In genomic region chr7:2736411-2736914, GRCh38 we compare ENCODE assay signal across 21 cellular contexts. TPM values are rescaled to one million over a fixed set of nuclear protein-coding genes. Genes with fewer than 3 reads are reported as not detected.
DNase-seq lines count a peak whose midpoint lies in the region; ATAC-seq and TF ChIP-seq lines count a peak whose summit lies in the region.
"Had no signal": no experiment of that assay in that cellular context is flagged by ENCODE, and none has a peak within 500 bp of the region (broad histone marks: within the 10 kb centered on the region; RNA-seq: fewer than 3 reads in every experiment).

No MANE protein-coding gene starts in this region.

- CTCF ChIA-PET in Panc1 (lab: Charles Lee): no interaction called here

- H3K27ac Mint-ChIP-seq in activated T-cell treated with anti-CD3 and anti-CD28 coated beads, Interleukin-2, amount 50 U/mL, for 24 hours: no peak overlapping the region
- peak overlapping the region; percentile 65 for H3K27ac Mint-ChIP-seq in stimulated activated memory B cell treated with anti-CD40 and anti-IgM and Interleukin-4, amounts not matched to agents 10 μg/mL and 1 μg/mL and 100 μg/mL, for 72 hours
- H3K27ac Mint-ChIP-seq: activated naive CD8-positive, alpha-beta T cell treated with anti-CD3 and anti-CD28 coated beads for 36 hours had no signal

- H3K36me3 ChIP-seq in Panc1 (ENCODE audit: control insufficient read depth, insufficient read depth, low read length) (0 out of 2 replicates have a peak, but pooled peaks cover 3% of the 10 kb centered on the region), iPS-15b (ENCODE audit: control insufficient read depth, insufficient read depth, low read length) (peaks cover under 1% of the 10 kb centered on the region)
- H3K36me3 ChIP-seq: breast epithelium, pancreas had no signal

- H3K27me3 ChIP-seq in Panc1 (ENCODE audit: control insufficient read depth, insufficient read depth, low read length) (no peaks in the 10 kb centered on the region), iPS-15b (ENCODE audit: control insufficient read depth, insufficient read depth, low read length) (no peaks in the 10 kb centered on the region)
- H3K27me3 ChIP-seq: breast epithelium, hepatocyte, pancreas, upper lobe of left lung had no signal

- H3K9me3 Mint-ChIP-seq in activated T-cell treated with anti-CD3 and anti-CD28 coated beads, Interleukin-2, amount 50 U/mL, for 24 hours: no peaks in the 10 kb centered on the region
- no peaks in the 10 kb centered on the region for H3K9me3 Mint-ChIP-seq in activated T-cell treated with anti-CD3 and anti-CD28 coated beads, Interleukin-2, amount 50 U/mL, for 4 hours
- no peaks in the 10 kb centered on the region for H3K9me3 Mint-ChIP-seq in stimulated activated memory B cell treated with anti-CD40 and anti-IgM and Interleukin-4, amounts not matched to agents 10 μg/mL and 1 μg/mL and 100 μg/mL, for 72 hours
- H3K9me3 Mint-ChIP-seq: activated naive CD8-positive, alpha-beta T cell treated with anti-CD3 and anti-CD28 coated beads for 36 hours; CD4-positive, alpha-beta memory T cell had no signal

- intact Hi-C loops in Panc1 (cut with micrococcal nuclease; ENCODE audit: unreplicated experiment): no loop called here

- H3K36me3 Mint-ChIP-seq in activated T-cell treated with anti-CD3 and anti-CD28 coated beads, Interleukin-2, amount 50 U/mL, for 24 hours (ENCODE audit: low read depth): peaks cover 17% of the 10 kb centered on the region
- peaks cover 11% of the 10 kb centered on the region for H3K36me3 Mint-ChIP-seq in activated T-cell treated with anti-CD3 and anti-CD28 coated beads, Interleukin-2, amount 50 U/mL, for 4 hours (ENCODE audit: insufficient read depth)
- peaks cover 48% of the 10 kb centered on the region for H3K36me3 Mint-ChIP-seq in stimulated activated memory B cell treated with anti-CD40 and anti-IgM and Interleukin-4, amounts not matched to agents 10 μg/mL and 1 μg/mL and 100 μg/mL, for 72 hours

- H3K4me3 ChIP-seq in Panc1 (ENCODE audit: low read depth in 2 of 2, low read length in 2 of 2): no peak overlapping the region
- H3K4me3 ChIP-seq in iPS-15b (ENCODE audit: low read depth, low read length): no peak overlapping the region
- H3K4me3 ChIP-seq: A549, breast epithelium, hepatocyte, pancreas, skin epidermis, upper lobe of left lung had no signal

- H3K9me3 ChIP-seq in Panc1 (ENCODE audit: control insufficient read depth, insufficient read depth, low read depth, low read length) (no peaks in the 10 kb centered on the region), iPS-15b (ENCODE audit: control insufficient read depth, insufficient read depth, low read length) (no peaks in the 10 kb centered on the region)
- H3K9me3 ChIP-seq: A549, breast epithelium, pancreas, upper lobe of left lung had no signal

- ATAC-seq in activated T-cell treated with anti-CD3 and anti-CD28 coated beads, Interleukin-2, amount 50 U/mL, for 4 hours: no peak
- ATAC-seq in Panc1 (peak; percentile 20; the same call in 1 of the 2 replicates), HG02973 (IDR thresholded peaks at IDR 0.05; ENCODE audit: unreplicated experiment) (no peak)
- peak; percentile 20 for ATAC-seq in stimulated activated memory B cell treated with anti-CD40 and anti-IgM and Interleukin-4, amounts not matched to agents 10 μg/mL and 1 μg/mL and 100 μg/mL, for 72 hours
- ATAC-seq: A549, pancreas had no signal

- no peak for TF ChIP-seq CTCF in Panc1 (IDR thresholded peaks at IDR 0.05)

- peaks cover 40% of the 10 kb centered on the region for H3K4me1 Mint-ChIP-seq in activated T-cell treated with anti-CD3 and anti-CD28 coated beads, Interleukin-2, amount 50 U/mL, for 24 hours (ENCODE audit: low read depth)
- peaks cover 10% of the 10 kb centered on the region for H3K4me1 Mint-ChIP-seq in activated T-cell treated with anti-CD3 and anti-CD28 coated beads, Interleukin-2, amount 50 U/mL, for 4 hours (ENCODE audit: low read depth)
- peaks cover 61% of the 10 kb centered on the region for H3K4me1 Mint-ChIP-seq in stimulated activated memory B cell treated with anti-CD40 and anti-IgM and Interleukin-4, amounts not matched to agents 10 μg/mL and 1 μg/mL and 100 μg/mL, for 72 hours

- DNase-seq in activated T-cell treated with anti-CD3 and anti-CD28 coated beads, Interleukin-2, amount 50 U/mL, for 24 hours: peak; percentile 29
- no peak for DNase-seq in activated T-cell treated with anti-CD3 and anti-CD28 coated beads, Interleukin-2, amount 50 U/mL, for 4 hours
- DNase-seq in Panc1 (ENCODE audit: low read depth, low spot score) (no peak), NCI-H748 (lab: John Stamatoyannopoulos, UW; ENCODE audit: unreplicated experiment) (no peak), NCI-H1092 treated with DMSO at 0.1 percent for 48 hours (lab: John Stamatoyannopoulos, UW) (no peak)
- DNase-seq: activated naive CD8-positive, alpha-beta T cell treated with anti-CD3 and anti-CD28 coated beads for 36 hours; activated T-cell treated with anti-CD3 and anti-CD28 coated beads for 4 hours; CD4-positive, alpha-beta memory T cell; effector memory CD4-positive, alpha-beta T cell; EL; NCI-H1092; NCI-H446 had no signal

- H3K27me3 Mint-ChIP-seq in activated T-cell treated with anti-CD3 and anti-CD28 coated beads, Interleukin-2, amount 50 U/mL, for 24 hours: no peaks in the 10 kb centered on the region
- H3K27me3 Mint-ChIP-seq in activated T-cell treated with anti-CD3 and anti-CD28 coated beads, Interleukin-2, amount 50 U/mL, for 4 hours (ENCODE audit: low read depth): no peaks in the 10 kb centered on the region
- no peaks in the 10 kb centered on the region for H3K27me3 Mint-ChIP-seq in stimulated activated memory B cell treated with anti-CD40 and anti-IgM and Interleukin-4, amounts not matched to agents 10 μg/mL and 1 μg/mL and 100 μg/mL, for 72 hours
- H3K27me3 Mint-ChIP-seq: CD4-positive, alpha-beta memory T cell had no signal

- no peak overlapping the region for H3K4me3 Mint-ChIP-seq in activated T-cell treated with anti-CD3 and anti-CD28 coated beads, Interleukin-2, amount 50 U/mL, for 24 hours
- no peak overlapping the region for H3K4me3 Mint-ChIP-seq in activated T-cell treated with anti-CD3 and anti-CD28 coated beads, Interleukin-2, amount 50 U/mL, for 4 hours
- H3K4me3 Mint-ChIP-seq in stimulated activated memory B cell treated with anti-CD40 and anti-IgM and Interleukin-4, amounts not matched to agents 10 μg/mL and 1 μg/mL and 100 μg/mL, for 72 hours: no peak overlapping the region
- H3K4me3 Mint-ChIP-seq: activated naive CD8-positive, alpha-beta T cell treated with anti-CD3 and anti-CD28 coated beads for 36 hours; CD4-positive, alpha-beta memory T cell had no signal

- H3K27ac ChIP-seq in Panc1 (ENCODE audit: low read length): no peak overlapping the region
- H3K27ac ChIP-seq: A549, breast epithelium, hepatocyte, pancreas, skin epidermis had no signal

- peak overlapping the region; percentile 37 for H3K9ac ChIP-seq in iPS-15b (ENCODE audit: low read depth, low read length)

- H3K4me1 ChIP-seq in Panc1 (ENCODE audit: control insufficient read depth, insufficient read depth, low read length) (peaks cover 9% of the 10 kb centered on the region; the same call in 1 of the 2 replicates), iPS-15b (ENCODE audit: control insufficient read depth, insufficient read depth, low read length) (no peaks in the 10 kb centered on the region)
- H3K4me1 ChIP-seq: A549, breast epithelium, pancreas had no signal

- in situ Hi-C loops in Panc1 (cut with HindIII; ENCODE audit: low pct_unique_long_range_greater_than_20kb, low sequenced_read_pairs): no loop called here

- POLR2A ChIA-PET in Panc1 (lab: Charles Lee): interaction anchor here (0.7 kb wide), 1 partner anchor 17 kb away, joined by 7 read pairs; no protein-coding TSS in a partner anchor

- no TSS peak for BruUV-seq in Panc1 (replicated peaks; lab: Mats Ljungman, UMichigan)

RNA-seq across cellular contexts. Expression of gene AMZ1, which starts 48.5 kb away (rescaled TPM):
- under 1 TPM in 1 of 3 donors, not detected in 2; 0.03 TPM for total RNA-seq in activated T-cell treated with anti-CD3 and anti-CD28 coated beads, Interleukin-2, amount 50 U/mL, for 4 hours
- 0.57 TPM for total RNA-seq in Panc1 (2021; ENCODE audit: unreplicated experiment)
- polyA plus RNA-seq in Panc1 (2012; ENCODE audit: insufficient read length): 0.91 TPM
- total RNA-seq: hepatocyte had no signal

Comparison
In these comparisons a context has a peak if more than half of its experiments do, and no peak if none do; other contexts are left out.
1. ATAC-seq: peak in Panc1 (single experiment) and stimulated activated memory B cell treated with anti-CD40 and anti-IgM and Interleukin-4, amounts not matched to agents 10 μg/mL and 1 μg/mL and 100 μg/mL, for 72 hours (single experiment); none in activated T-cell treated with anti-CD3 and anti-CD28 coated beads, Interleukin-2, amount 50 U/mL, for 4 hours (0 of 2) and HG02973 (single experiment).